In genomic region chr1:236173174-236173767, GRCh38 we compare ENCODE assay signal across 23 cellular contexts.
"Had no signal": no experiment of that assay in that cellular context is flagged by ENCODE, and none has a peak within 500 bp of the region (broad histone marks: within the 10 kb centered on the region; RNA-seq: fewer than 3 reads in every experiment).

No MANE protein-coding gene starts in this region.

- H3K36me3 ChIP-seq: Peyer's patch, SJCRH30 had no signal

- H3K27ac Mint-ChIP-seq: activated CD8-positive, alpha-beta T cell treated with anti-CD3 and anti-CD28 coated beads, Interleukin-2, amount 10 ng/mL, durations not matched to agents 7 days and 5 days; activated naive CD4-positive, alpha-beta T cell treated with anti-CD3 and anti-CD28 coated beads for 36 hours; activated naive CD8-positive, alpha-beta T cell; brain had no signal

- H3K4me1 ChIP-seq: Peyer's patch, SJCRH30 had no signal

- H3K27me3 ChIP-seq: Peyer's patch, SJCRH30 had no signal

- H3K27ac ChIP-seq: Peyer's patch, RWPE1, SJCRH30 had no signal

- H3K9me3 Mint-ChIP-seq: activated naive CD4-positive, alpha-beta T cell treated with anti-CD3 and anti-CD28 coated beads for 36 hours; activated T-cell treated with anti-CD3 and anti-CD28 coated beads, Interleukin-2, amount 50 U/mL, for 4 hours; brain had no signal

- H3K9me3 ChIP-seq: Peyer's patch, SJCRH30, SK-N-SH had no signal

- H3K9me2 ChIP-seq: SK-N-SH had no signal

- H3K4me3 Mint-ChIP-seq: activated CD8-positive, alpha-beta T cell treated with anti-CD3 and anti-CD28 coated beads, Interleukin-2, amount 10 ng/mL, durations not matched to agents 7 days and 5 days; activated naive CD4-positive, alpha-beta T cell treated with anti-CD3 and anti-CD28 coated beads for 36 hours; activated naive CD8-positive, alpha-beta T cell; activated T-cell treated with anti-CD3 and anti-CD28 coated beads, Interleukin-2, amount 50 U/mL, for 4 hours; brain had no signal

- H3K4me3 ChIP-seq: Peyer's patch, SJCRH30 had no signal

- H3K27me3 Mint-ChIP-seq: activated naive CD8-positive, alpha-beta T cell; brain had no signal

- H3K9ac ChIP-seq: SK-N-SH had no signal

- H3K4me2 ChIP-seq: SK-N-SH had no signal

- ATAC-seq: activated CD8-positive, alpha-beta T cell treated with anti-CD3 and anti-CD28 coated beads, Interleukin-2, amount 10 ng/mL, durations not matched to agents 7 days and 5 days; activated T-cell treated with anti-CD3 and anti-CD28 coated beads, Interleukin-2, amount 50 U/mL, for 4 hours had no signal

- DNase-seq: activated CD4-positive, alpha-beta T cell treated with anti-CD3 and anti-CD28 coated beads for 48 hours; activated CD4-positive, alpha-beta T cell treated with anti-CD3 and anti-CD28 coated beads, Interleukin-2, amount 50 U/mL, for 4 hours; activated CD4-positive, CD25-positive, alpha-beta regulatory T cell treated with anti-CD3 and anti-CD28 coated beads, Interleukin-2, amount 50 U/mL, for 72 hours; activated CD8-positive, alpha-beta T cell treated with anti-CD3 and anti-CD28 coated beads, Interleukin-2, amount 10 ng/mL, durations not matched to agents 7 days and 5 days; activated gamma-delta T cell; activated naive CD4-positive, alpha-beta T cell treated with anti-CD3 and anti-CD28 coated beads for 36 hours; activated T-cell treated with anti-CD3 and anti-CD28 coated beads, Interleukin-2, amount 50 U/mL, for 4 hours; amygdala; MM.1S; NCI-H1105; NCI-H1436; NCI-H1694 treated with DMSO at 0.1 percent for 48 hours; NCI-H2029 treated with DMSO at 0.1 percent for 48 hours; NCI-H446; NCI-H524; Peyer's patch; Right ventricle myocardium superior; SJCRH30; SK-N-SH; T-helper 1 cell had no signal
